Comparison of ENCODE assay signal across 30 cellular contexts in the genomic region with DNA sequence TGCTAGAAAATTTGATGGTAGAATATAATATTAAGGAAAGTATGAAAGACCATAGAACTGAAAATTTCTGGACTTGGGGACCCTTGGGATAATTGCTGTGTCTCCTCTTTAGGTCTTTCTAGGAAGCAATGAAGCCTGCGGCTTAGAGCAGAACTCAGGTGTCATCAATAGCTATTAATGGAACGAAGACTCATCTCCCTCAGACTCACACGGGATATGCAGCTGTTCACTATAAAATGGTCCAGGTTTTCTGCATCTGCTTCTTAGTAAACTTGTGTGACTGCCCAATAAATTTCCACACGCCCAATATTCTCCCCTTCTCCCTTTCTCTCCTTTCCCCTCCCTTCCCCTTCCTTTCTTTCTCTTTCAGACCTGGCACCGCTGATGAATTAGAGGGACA.
"Had no signal": no experiment of that assay in that cellular context is flagged by ENCODE, and none has a peak within 500 bp of the region (broad histone marks: within the 10 kb centered on the region; RNA-seq: fewer than 3 reads in every experiment).

No MANE protein-coding gene starts in this region.

- H3K27me3 ChIP-seq: brain microvascular endothelial cell, heart left ventricle had no signal

- DNase-seq: activated B cell treated with CpG ODN at 0.5 μM for 24 hours; activated CD4-positive, alpha-beta T cell treated with anti-CD3 and anti-CD28 coated beads for 48 hours; activated CD4-positive, alpha-beta T cell treated with anti-CD3 and anti-CD28 coated beads, Interleukin-2, amount 50 U/mL, for 1 hour; activated CD4-positive, alpha-beta T cell treated with anti-CD3 and anti-CD28 coated beads, Interleukin-2, amount 50 U/mL, for 48 hours; activated CD8-positive, alpha-beta memory T cell treated with anti-CD3 and anti-CD28 coated beads for 24 hours; activated CD8-positive, alpha-beta T cell treated with anti-CD3 and anti-CD28 coated beads for 36 hours; activated effector memory CD4-positive, alpha-beta T cell treated with Interleukin-2 at 50 U/mL for 16 hours; activated gamma-delta T cell treated with Interleukin-2 at 50 U/mL for 16 hours; activated naive CD4-positive, alpha-beta T cell treated with anti-CD3 and anti-CD28 coated beads, Interleukin-2, amount 50 U/mL, for 16 hours; activated naive CD4-positive, alpha-beta T cell treated with Interleukin-2 at 50 U/mL for 16 hours; activated T-cell treated with anti-CD3 and anti-CD28 coated beads, Interleukin-2, amount 50 U/mL, for 4 hours; amniotic stem cell; anterior cingulate cortex; brain microvascular endothelial cell; dorsolateral prefrontal cortex; effector memory CD4-positive, alpha-beta T cell; endodermal cell; foreskin fibroblast; glutamatergic neuron; heart left ventricle; T-helper 17 cell; T1000; WERI-Rb-1 had no signal

- H3K4me3 ChIP-seq: coronary artery, dorsolateral prefrontal cortex, heart left ventricle had no signal

- H3K9me3 ChIP-seq: heart left ventricle had no signal

- H3K36me3 ChIP-seq: brain microvascular endothelial cell, heart left ventricle, WERI-Rb-1 had no signal

- ATAC-seq: activated CD4-positive, CD25-positive, alpha-beta regulatory T cell treated with anti-CD3 and anti-CD28 coated beads, Interleukin-2, amount 50 U/mL, for 24 hours; activated CD8-positive, alpha-beta T cell treated with anti-CD3 and anti-CD28 coated beads for 36 hours; activated T-cell treated with anti-CD3 and anti-CD28 coated beads, Interleukin-2, amount 50 U/mL, for 4 hours; activated T-helper 17 cell treated with anti-CD3 and anti-CD28 coated beads, Interleukin-2, amount 50 U/mL, for 72 hours; esophagus mucosa; heart left ventricle; T-helper 17 cell had no signal

- H3K27ac ChIP-seq: brain microvascular endothelial cell, coronary artery, dorsolateral prefrontal cortex, heart left ventricle had no signal

- H3K4me1 ChIP-seq: heart left ventricle had no signal

- FAIRE-seq: astrocyte, bronchial epithelial cell, frontal cortex had no signal
